In genomic region chr21:40760811-40761210, GRCh38 we compare ENCODE assay signal across 31 cellular contexts.
"Had no signal": no experiment of that assay in that cellular context is flagged by ENCODE, and none has a peak within 500 bp of the region (broad histone marks: within the 10 kb centered on the region; RNA-seq: fewer than 3 reads in every experiment).

No MANE protein-coding gene starts in this region.

- H3K4me2 ChIP-seq: SK-N-SH had no signal

- DNase-seq: activated CD4-positive, alpha-beta T cell treated with anti-CD3 and anti-CD28 coated beads for 36 hours; activated CD4-positive, alpha-beta T cell treated with anti-CD3 and anti-CD28 coated beads, Interleukin-2, amount 10 ng/mL, durations not matched to agents 7 days and 5 days; activated CD4-positive, alpha-beta T cell treated with anti-CD3 and anti-CD28 coated beads, Interleukin-2, amount 50 U/mL, for 48 hours; activated CD8-positive, alpha-beta T cell treated with anti-CD3 and anti-CD28 coated beads, Interleukin-2, amount 10 ng/mL, durations not matched to agents 7 days and 5 days; activated gamma-delta T cell; activated naive CD4-positive, alpha-beta T cell treated with Interleukin-2 at 50 U/mL for 16 hours; activated naive CD8-positive, alpha-beta T cell treated with anti-CD3 and anti-CD28 coated beads, Interleukin-2, amount 10 ng/mL, durations not matched to agents 7 days and 5 days; activated T-cell treated with anti-CD3 and anti-CD28 coated beads, Interleukin-2, amount 50 U/mL, for 24 hours; amygdala; central memory CD4-positive, alpha-beta T cell; Kasumi-1; MG63; NCI-H1048; NCI-H1105 treated with DMSO at 0.1 percent for 48 hours; NCI-H1436; NCI-H1694; NCI-H2029; NCI-H345; NCI-H524 treated with DMSO at 0.1 percent for 48 hours; SHP77 treated with DMSO at 0.1 percent for 48 hours; SK-N-SH had no signal

- ATAC-seq: activated CD4-positive, alpha-beta T cell treated with anti-CD3 and anti-CD28 coated beads for 36 hours; activated CD4-positive, CD25-positive, alpha-beta regulatory T cell treated with anti-CD3 and anti-CD28 coated beads, Interleukin-2, amount 50 U/mL, for 24 hours; activated CD8-positive, alpha-beta T cell treated with anti-CD3 and anti-CD28 coated beads, Interleukin-2, amount 10 ng/mL, durations not matched to agents 7 days and 5 days; Panc1; WTC11 had no signal

- H3K9ac ChIP-seq: SK-N-SH had no signal

- H3K27me3 ChIP-seq: ascending aorta, MG63, SJSA1 had no signal

- H3K4me1 Mint-ChIP-seq: activated CD4-positive, alpha-beta T cell treated with anti-CD3 and anti-CD28 coated beads for 36 hours; activated CD4-positive, alpha-beta T cell treated with anti-CD3 and anti-CD28 coated beads, Interleukin-2, amount 10 ng/mL, durations not matched to agents 7 days and 5 days; activated naive CD4-positive, alpha-beta T cell treated with anti-CD3 and anti-CD28 coated beads, Interleukin-2, amount 50 U/mL, for 24 hours; activated naive CD8-positive, alpha-beta T cell treated with anti-CD3 and anti-CD28 coated beads, Interleukin-2, amount 10 ng/mL, durations not matched to agents 7 days and 5 days had no signal

- H3K36me3 Mint-ChIP-seq: activated naive CD4-positive, alpha-beta T cell treated with anti-CD3 and anti-CD28 coated beads, Interleukin-2, amount 50 U/mL, for 24 hours; activated naive CD8-positive, alpha-beta T cell treated with anti-CD3 and anti-CD28 coated beads, Interleukin-2, amount 10 ng/mL, durations not matched to agents 7 days and 5 days; WTC11 had no signal

- H3K36me3 ChIP-seq: ascending aorta, MG63, SJSA1 had no signal

- H3K4me1 ChIP-seq: ascending aorta, SJSA1 had no signal

- H3K4me3 Mint-ChIP-seq: activated CD4-positive, alpha-beta T cell treated with anti-CD3 and anti-CD28 coated beads for 36 hours; activated CD4-positive, alpha-beta T cell treated with anti-CD3 and anti-CD28 coated beads, Interleukin-2, amount 10 ng/mL, durations not matched to agents 7 days and 5 days; activated CD8-positive, alpha-beta T cell treated with anti-CD3 and anti-CD28 coated beads, Interleukin-2, amount 10 ng/mL, durations not matched to agents 7 days and 5 days; activated naive CD4-positive, alpha-beta T cell treated with anti-CD3 and anti-CD28 coated beads, Interleukin-2, amount 50 U/mL, for 24 hours; activated naive CD8-positive, alpha-beta T cell treated with anti-CD3 and anti-CD28 coated beads, Interleukin-2, amount 10 ng/mL, durations not matched to agents 7 days and 5 days; activated T-cell treated with anti-CD3 and anti-CD28 coated beads, Interleukin-2, amount 50 U/mL, for 24 hours; brain; T-helper 1 cell treated with Interleukin-12 subunit alpha and Interleukin-12 subunit beta and Interleukin-4 antibody, amounts not matched to agents 30 μg/mL and 1 μg/mL, for 36 hours; T-helper 2 cell treated with Interferon-gamma antibody and Interleukin-4, amounts not matched to agents 5 μg/mL and 100 μg/mL, for 36 hours; WTC11 had no signal

- H3K9me3 Mint-ChIP-seq: activated naive CD4-positive, alpha-beta T cell treated with anti-CD3 and anti-CD28 coated beads, Interleukin-2, amount 50 U/mL, for 24 hours had no signal

- H3K27ac Mint-ChIP-seq: activated CD4-positive, alpha-beta T cell treated with anti-CD3 and anti-CD28 coated beads for 36 hours; activated CD4-positive, alpha-beta T cell treated with anti-CD3 and anti-CD28 coated beads, Interleukin-2, amount 10 ng/mL, durations not matched to agents 7 days and 5 days; activated CD8-positive, alpha-beta T cell treated with anti-CD3 and anti-CD28 coated beads, Interleukin-2, amount 10 ng/mL, durations not matched to agents 7 days and 5 days; activated naive CD4-positive, alpha-beta T cell treated with anti-CD3 and anti-CD28 coated beads, Interleukin-2, amount 50 U/mL, for 24 hours; activated naive CD8-positive, alpha-beta T cell treated with anti-CD3 and anti-CD28 coated beads, Interleukin-2, amount 10 ng/mL, durations not matched to agents 7 days and 5 days; activated T-cell treated with anti-CD3 and anti-CD28 coated beads, Interleukin-2, amount 50 U/mL, for 24 hours; activated T-helper 2 cell treated with anti-CD3 and anti-CD28 coated beads, Interferon-gamma antibody, Interleukin-2, Interleukin-4, amounts not matched to agents 10 μg/mL and 5 μg/mL and 100 μg/mL, durations not matched to agents 14 hours and 24 hours and 36 hours; brain; T-helper 1 cell treated with Interleukin-12 subunit alpha and Interleukin-12 subunit beta and Interleukin-4 antibody, amounts not matched to agents 30 μg/mL and 1 μg/mL, for 36 hours; T-helper 2 cell treated with Interferon-gamma antibody and Interleukin-4, amounts not matched to agents 5 μg/mL and 100 μg/mL, for 36 hours; WTC11 had no signal

- H3K4me3 ChIP-seq: ascending aorta, MG63, SJSA1 had no signal

- H3K9me3 ChIP-seq: ascending aorta, MG63, SK-N-SH had no signal

- H3K27ac ChIP-seq: ascending aorta, SJSA1 had no signal
